Comparison of ENCODE assay signal across 7 cellular contexts in the genomic region with DNA sequence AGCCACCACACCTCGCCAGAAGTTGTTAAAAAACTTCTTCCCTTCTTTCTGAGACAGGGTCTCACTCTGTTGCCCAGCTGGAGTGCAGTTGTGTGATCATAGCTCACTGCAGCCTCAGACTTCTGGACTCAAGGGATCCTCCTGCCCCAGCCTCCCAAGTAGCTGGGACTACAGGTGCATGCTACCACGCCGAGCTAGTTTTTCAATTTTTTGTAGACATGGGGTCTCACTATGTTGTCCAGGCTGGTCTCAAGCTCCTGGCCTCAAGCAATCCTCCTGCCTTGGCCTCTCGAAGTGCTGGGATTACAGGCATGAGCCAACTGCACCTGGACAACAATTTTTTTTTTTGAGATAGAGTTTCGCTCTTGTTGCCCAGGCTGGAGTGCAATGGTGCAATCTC. TPM values are rescaled to one million over a fixed set of nuclear protein-coding genes. Genes with fewer than 3 reads are reported as not detected.
A peak's percentile ranks its signal among the peaks of the same experiment; 100 is the strongest.
DNase-seq lines count a peak whose midpoint lies in the region; ATAC-seq and TF ChIP-seq lines count a peak whose summit lies in the region.
"Not testable (repeated sequence)": the region's sequence is repeated elsewhere in the genome, so short reads cannot be mapped to it uniquely, and the experiment has no call there.

No MANE protein-coding gene starts in this region.

- in situ Hi-C loops in GM23248 (cut with MboI); gastrocnemius medialis (cut with MboI; ENCODE audit: low sequenced_read_pairs in 4 of 4); transverse colon (cut with MboI; ENCODE audit: low pct_ligation_motif_present in 1 of 4, low pct_unique_long_range_greater_than_20kb in 1 of 4, low sequenced_read_pairs in 3 of 4): not testable (repeated sequence)

- H3K4me3 Mint-ChIP-seq in chondrocyte (ENCODE audit: unreplicated experiment) = not testable (repeated sequence)

- TF ChIP-seq EP300 in transverse colon (IDR thresholded peaks at IDR 0.05; ENCODE audit: low read depth) = not testable (repeated sequence)

- not testable (repeated sequence) for H3K36me3 Mint-ChIP-seq in chondrocyte (ENCODE audit: low read depth)

- intact Hi-C loops in gastrocnemius medialis (cut with DNase I; ENCODE audit: low total_unique reads); transverse colon (cut with DNase I; ENCODE audit: low total_unique reads): not testable (repeated sequence)

- H3K9ac ChIP-seq in GM23248 = peak overlapping the region; percentile 78
- H3K9ac ChIP-seq in HUES6 (ENCODE audit: low read length) = not testable (repeated sequence)

- DNase-seq in GM23248; RWPE2 (ENCODE audit: low spot score); hepatocyte (ENCODE audit: low spot score); gastrocnemius medialis; transverse colon: not testable (repeated sequence)
- peak; percentile 15 for DNase-seq in chondrocyte (ENCODE audit: low spot score)

- WGBS in GM23248 (ENCODE audit: low coverage in 1 of 2, low lambda C conversion rate in 2 of 2, missing lambda C conversion rate in 2 of 2), 2 experiments = 89 to 90% methylated on average over 5 of the region's 5 CpGs
- 100% methylated on average over 5 of the region's 5 CpGs for WGBS in hepatocyte (ENCODE audit: low lambda C conversion rate, missing lambda C conversion rate)
- 96% methylated on average over 5 of the region's 5 CpGs; no CpG with 5 or more reads in 1 of the 2 donors for WGBS in transverse colon (ENCODE audit: low coverage in 1 of 2), 2 donors

- H3K4me1 Mint-ChIP-seq in chondrocyte (ENCODE audit: low read depth) = peaks cover 52% of the 10 kb centered on the region

- not testable (repeated sequence) for H3K27me3 ChIP-seq in GM23248 (replicated peaks; ENCODE audit: insufficient read depth); HUES6 (ENCODE audit: control insufficient read depth, insufficient read depth, low read length); RWPE2 (ENCODE audit: insufficient read depth, poor library complexity, severe bottlenecking); hepatocyte; gastrocnemius medialis; transverse colon

- H3K27me3 Mint-ChIP-seq in chondrocyte (ENCODE audit: low read depth) = not testable (repeated sequence)

- H3K9me2 ChIP-seq in GM23248 (ENCODE audit: insufficient read depth); hepatocyte (replicated peaks; ENCODE audit: insufficient read depth): not testable (repeated sequence)

- H3K27ac ChIP-seq in GM23248 = peak overlapping the region; percentile 90
- 0 out of 2 replicates have a peak overlapping the region, but pooled peaks have one; percentile 69 for H3K27ac ChIP-seq in HUES6 (ENCODE audit: low read depth, low read length)
- peak overlapping the region; percentile 64 for H3K27ac ChIP-seq in RWPE2 (ENCODE audit: poor library complexity, severe bottlenecking)
- peak overlapping the region; percentile 73 for H3K27ac ChIP-seq in hepatocyte
- peak overlapping the region in 3 of 4 donors; percentile 64 to 83 (median 81) for H3K27ac ChIP-seq in gastrocnemius medialis
- H3K27ac ChIP-seq in transverse colon = peak overlapping the region in 3 of 4 donors; percentile 40 to 70 (median 60)

- not testable (repeated sequence) for TF ChIP-seq POLR2A in gastrocnemius medialis (IDR thresholded peaks at IDR 0.05); transverse colon (IDR thresholded peaks at IDR 0.05)

- H3K9me3 Mint-ChIP-seq in chondrocyte (ENCODE audit: low read depth) = not testable (repeated sequence)

- not testable (repeated sequence) for TF ChIP-seq CTCF in RWPE2 (IDR thresholded peaks at IDR 0.05; ENCODE audit: poor library complexity, severe bottlenecking); chondrocyte (IDR thresholded peaks at IDR 0.05); hepatocyte (IDR thresholded peaks at IDR 0.05; ENCODE audit: poor library complexity); gastrocnemius medialis (IDR thresholded peaks at IDR 0.05 in 4 of 5, conservative IDR thresholded peaks at IDR 0.05 in 1 of 5); transverse colon (IDR thresholded peaks at IDR 0.05)

- H3K4me2 ChIP-seq in GM23248 (ENCODE audit: unreplicated experiment); hepatocyte: not testable (repeated sequence)

- peaks cover 40% of the 10 kb centered on the region for H3K4me1 ChIP-seq in GM23248 (ENCODE audit: insufficient read depth)
- H3K4me1 ChIP-seq in HUES6 (ENCODE audit: control insufficient read depth, insufficient read depth, low read length) = peaks cover 37% of the 10 kb centered on the region
- peaks cover 29% of the 10 kb centered on the region for H3K4me1 ChIP-seq in RWPE2 (ENCODE audit: insufficient read depth, poor library complexity, severe bottlenecking)
- peaks cover 22% of the 10 kb centered on the region for H3K4me1 ChIP-seq in hepatocyte (ENCODE audit: insufficient read depth)
- H3K4me1 ChIP-seq in gastrocnemius medialis = peaks cover 30 to 50% of the 10 kb centered on the region in 2 donors
- peaks cover 6 to 32% (median 28%) of the 10 kb centered on the region in 4 donors for H3K4me1 ChIP-seq in transverse colon

- not testable (repeated sequence) for H4K20me1 ChIP-seq in GM23248 (ENCODE audit: insufficient read depth); hepatocyte (ENCODE audit: insufficient read depth, poor library complexity, severe bottlenecking)

- H3K79me2 ChIP-seq in GM23248 (ENCODE audit: insufficient read depth) = peaks cover 87% of the 10 kb centered on the region
- peaks cover 86% of the 10 kb centered on the region for H3K79me2 ChIP-seq in hepatocyte

- H3K9me3 ChIP-seq in GM23248 (ENCODE audit: low read depth); HUES6 (ENCODE audit: control insufficient read depth, insufficient read depth, low read depth, low read length); RWPE2 (ENCODE audit: severe bottlenecking); hepatocyte (ENCODE audit: low read depth); gastrocnemius medialis; transverse colon: not testable (repeated sequence)

- H3K27ac Mint-ChIP-seq in chondrocyte (ENCODE audit: unreplicated experiment) = peak overlapping the region; percentile 92

- H3K36me3 ChIP-seq in GM23248 (ENCODE audit: low read depth); HUES6 (ENCODE audit: control insufficient read depth, insufficient read depth, low read length); RWPE2 (ENCODE audit: low read depth); hepatocyte (replicated peaks; ENCODE audit: insufficient read depth, low read depth); gastrocnemius medialis; transverse colon: not testable (repeated sequence)

- not testable (repeated sequence) for H2AFZ ChIP-seq in GM23248, hepatocyte

- ATAC-seq in RWPE2 (ENCODE audit: low read depth); gastrocnemius medialis: not testable (repeated sequence)

- H3F3A ChIP-seq in GM23248 (ENCODE audit: insufficient read depth) = peaks cover 30% of the 10 kb centered on the region

- H3K4me3 ChIP-seq in GM23248; HUES6 (ENCODE audit: low read depth, low read length); RWPE2 (ENCODE audit: severe bottlenecking); hepatocyte; gastrocnemius medialis; transverse colon: not testable (repeated sequence)

RNA-seq across cellular contexts. Expression of a gene that starts 6.4 kb away (rescaled TPM):
- total RNA-seq in GM23248 (2014; rRNA removed; shearing (Covaris generic)) = 16.4 and 17.1 TPM in 2 replicates
- polyA plus RNA-seq in GM23248 (2016; fragmentation: Nextera tagmentation; extraction: Ambion mirVana) (7.3 and 10.0 TPM in 2 replicates), hepatocyte (25.8 and 26.1 TPM in 2 replicates)
- total RNA-seq in chondrocyte (10.6 to 18.1 TPM (median 13.5 TPM) in 3 replicates), hepatocyte (25.7 and 34.6 TPM in 2 replicates), gastrocnemius medialis (10 to 100 TPM in 1 of 4 donors, 1 to 10 TPM in 3; 6.8 to 22.7 (median 9.1) TPM), transverse colon (10 to 100 TPM; 12.3 to 98.4 (median 42.7) TPM)

RNA-seq across cellular contexts. Expression of a gene that starts 47.7 kb away (rescaled TPM):
- 71.9 and 76.6 TPM in 2 replicates for total RNA-seq in GM23248 (2014; rRNA removed; shearing (Covaris generic))
- polyA plus RNA-seq in GM23248 (2016; fragmentation: Nextera tagmentation; extraction: Ambion mirVana) (34.4 and 35.0 TPM in 2 replicates), hepatocyte (31.1 and 33.5 TPM in 2 replicates)
- total RNA-seq in chondrocyte (39.8 to 54.7 TPM (median 53.1 TPM) in 3 replicates), hepatocyte (33.7 and 34.7 TPM in 2 replicates), gastrocnemius medialis (10 to 100 TPM; 27.1 to 35.3 (median 33.7) TPM), transverse colon (10 to 100 TPM; 22.7 to 31.0 (median 26.9) TPM)
